6 cellular contexts compared by ENCODE assay signal in the genomic region with DNA sequence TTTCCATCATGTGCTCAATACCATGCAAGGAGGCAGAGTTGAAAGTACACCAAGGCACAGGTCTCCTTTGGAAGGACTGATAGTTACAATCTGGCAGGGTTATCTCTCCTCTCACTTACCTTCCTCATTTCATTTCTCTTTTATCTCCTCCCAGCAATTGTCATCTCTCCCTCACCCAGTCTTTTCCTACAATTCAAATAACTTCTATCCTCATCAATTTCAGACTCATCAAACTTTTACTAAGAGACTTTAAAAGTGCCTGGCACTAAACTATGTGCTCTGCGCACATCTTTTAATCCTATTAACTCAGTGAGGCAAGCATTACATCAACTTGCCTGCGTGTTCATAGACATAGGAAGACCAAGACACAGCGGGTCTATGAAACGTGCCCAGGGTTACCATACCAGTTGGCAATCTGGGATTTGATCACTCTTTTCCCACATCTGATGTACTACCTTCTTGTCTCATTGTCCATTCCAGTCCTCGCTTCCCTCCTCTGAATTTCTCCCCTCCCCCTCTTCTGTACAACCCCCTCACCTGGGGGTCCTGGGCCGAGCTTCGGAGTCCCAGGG.
DNase-seq lines count a peak whose midpoint lies in the region.

No MANE protein-coding gene starts in this region.

- H3K27ac ChIP-seq in substantia nigra (ENCODE audit: low read depth, low read length, poor library complexity, severe bottlenecking): peak overlapping the region; percentile 92

- peak; percentile 8 for DNase-seq in DMS53 treated with DMSO at 0.1 percent for 48 hours (lab: John Stamatoyannopoulos, UW; ENCODE audit: unreplicated experiment)
- DNase-seq in OCI-M1 (lab: John Stamatoyannopoulos, UW): peak; percentile 67
- DNase-seq in fibroblast of peridontal ligament (ENCODE audit: extremely low read depth): peak; percentile 67
- no peak for DNase-seq in substantia nigra (lab: John Stamatoyannopoulos, UW)
- DNase-seq in hippocampal formation (lab: John Stamatoyannopoulos, UW): no peak
- no peak for DNase-seq in stimulated activated CD4-positive, alpha-beta T cell treated with anti-CD3 and anti-CD28 coated beads, Interleukin-2, amount 100 ng/mL, for 24 hours

Comparison
In these comparisons a context has a peak if more than half of its experiments do, and no peak if none do; other contexts are left out.
1. DNase-seq: peak in DMS53 treated with DMSO at 0.1 percent for 48 hours (single experiment), OCI-M1 (single experiment) and fibroblast of peridontal ligament (single experiment); none in substantia nigra (0 of 49), hippocampal formation (0 of 2) and stimulated activated CD4-positive, alpha-beta T cell treated with anti-CD3 and anti-CD28 coated beads, Interleukin-2, amount 100 ng/mL, for 24 hours (0 of 2).